ENCODE assay signal across 21 cellular contexts in genomic region chr21:32140212-32141008, GRCh38.
"Had no signal": no experiment of that assay in that cellular context is flagged by ENCODE, and none has a peak within 500 bp of the region (broad histone marks: within the 10 kb centered on the region; RNA-seq: fewer than 3 reads in every experiment).

No MANE protein-coding gene starts in this region.

- ATAC-seq: left lobe of liver; mucosa of descending colon; naive thymus-derived CD4-positive, alpha-beta T cell had no signal

- H3K27ac Mint-ChIP-seq: activated B cell treated with CpG ODN at 0.5 μM for 24 hours; activated CD4-positive, alpha-beta T cell treated with anti-CD3 and anti-CD28 coated beads, Interleukin-2, amount 10 ng/mL, durations not matched to agents 24 days and 14 days; activated naive CD8-positive, alpha-beta T cell treated with anti-CD3 and anti-CD28 coated beads, Interleukin-2, amount 10 ng/mL, durations not matched to agents 7 days and 5 days; activated T-helper 1 cell treated with anti-CD3 and anti-CD28 coated beads, Interleukin-12 subunit alpha, Interleukin-12 subunit beta, Interleukin-2, Interleukin-4 antibody, amounts not matched to agents 30 ng/mL and 10 ng/mL and 1 ng/mL, durations not matched to agents 14 hours and 24 hours and 36 hours; naive thymus-derived CD4-positive, alpha-beta T cell had no signal

- H3K36me3 Mint-ChIP-seq: activated naive CD8-positive, alpha-beta T cell treated with anti-CD3 and anti-CD28 coated beads, Interleukin-2, amount 10 ng/mL, durations not matched to agents 7 days and 5 days; brain had no signal

- H3K4me3 ChIP-seq: mucosa of descending colon, stomach, thoracic aorta had no signal

- H3K4me1 Mint-ChIP-seq: activated B cell treated with CpG ODN at 0.5 μM for 24 hours; activated CD4-positive, alpha-beta T cell treated with anti-CD3 and anti-CD28 coated beads, Interleukin-2, amount 10 ng/mL, durations not matched to agents 24 days and 14 days; central memory CD8-positive, alpha-beta T cell; naive thymus-derived CD4-positive, alpha-beta T cell had no signal

- DNase-seq: activated B cell treated with CpG ODN at 0.5 μM for 24 hours; activated CD4-positive, alpha-beta T cell treated with anti-CD3 and anti-CD28 coated beads, Interleukin-2, amount 10 ng/mL, durations not matched to agents 24 days and 14 days; activated naive CD4-positive, alpha-beta T cell; activated naive CD8-positive, alpha-beta T cell treated with anti-CD3 and anti-CD28 coated beads, Interleukin-2, amount 10 ng/mL, durations not matched to agents 7 days and 5 days; cortex of kidney; effector CD8-positive, alpha-beta T cell; hippocampal formation; mucosa of descending colon; naive thymus-derived CD4-positive, alpha-beta T cell; posterior cingulate gyrus; retina; stimulated activated CD4-positive, alpha-beta T cell treated with anti-CD3 and anti-CD28 coated beads, Interleukin-12 subunit alpha, Interleukin-12 subunit beta, amount 100 ng/mL, for 4 hours; stimulated activated CD4-positive, alpha-beta T cell treated with anti-CD3 and anti-CD28 coated beads, Interleukin-2, amount 100 ng/mL, for 24 hours; stomach; T-helper 2 cell had no signal

- H3K36me3 ChIP-seq: neutrophil, stomach, thoracic aorta had no signal

- H3K27me3 Mint-ChIP-seq: activated B cell treated with CpG ODN at 0.5 μM for 24 hours; activated CD4-positive, alpha-beta T cell treated with anti-CD3 and anti-CD28 coated beads, Interleukin-2, amount 10 ng/mL, durations not matched to agents 24 days and 14 days had no signal

- H3K9me3 ChIP-seq: mucosa of descending colon, neutrophil, thoracic aorta had no signal

- H3K27ac ChIP-seq: neutrophil, stomach, thoracic aorta had no signal

- H3K4me3 Mint-ChIP-seq: activated B cell treated with CpG ODN at 0.5 μM for 24 hours; activated CD4-positive, alpha-beta T cell treated with anti-CD3 and anti-CD28 coated beads, Interleukin-2, amount 10 ng/mL, durations not matched to agents 24 days and 14 days; activated naive CD8-positive, alpha-beta T cell treated with anti-CD3 and anti-CD28 coated beads, Interleukin-2, amount 10 ng/mL, durations not matched to agents 7 days and 5 days; activated T-helper 1 cell treated with anti-CD3 and anti-CD28 coated beads, Interleukin-12 subunit alpha, Interleukin-12 subunit beta, Interleukin-2, Interleukin-4 antibody, amounts not matched to agents 30 ng/mL and 10 ng/mL and 1 ng/mL, durations not matched to agents 14 hours and 24 hours and 36 hours; central memory CD8-positive, alpha-beta T cell; naive thymus-derived CD4-positive, alpha-beta T cell had no signal

- H3K9me3 Mint-ChIP-seq: activated CD4-positive, alpha-beta T cell treated with anti-CD3 and anti-CD28 coated beads, Interleukin-2, amount 10 ng/mL, durations not matched to agents 24 days and 14 days; activated T-helper 1 cell treated with anti-CD3 and anti-CD28 coated beads, Interleukin-12 subunit alpha, Interleukin-12 subunit beta, Interleukin-2, Interleukin-4 antibody, amounts not matched to agents 30 ng/mL and 10 ng/mL and 1 ng/mL, durations not matched to agents 14 hours and 24 hours and 36 hours had no signal
